ENCODE assay signal across 21 cellular contexts in the genomic region with DNA sequence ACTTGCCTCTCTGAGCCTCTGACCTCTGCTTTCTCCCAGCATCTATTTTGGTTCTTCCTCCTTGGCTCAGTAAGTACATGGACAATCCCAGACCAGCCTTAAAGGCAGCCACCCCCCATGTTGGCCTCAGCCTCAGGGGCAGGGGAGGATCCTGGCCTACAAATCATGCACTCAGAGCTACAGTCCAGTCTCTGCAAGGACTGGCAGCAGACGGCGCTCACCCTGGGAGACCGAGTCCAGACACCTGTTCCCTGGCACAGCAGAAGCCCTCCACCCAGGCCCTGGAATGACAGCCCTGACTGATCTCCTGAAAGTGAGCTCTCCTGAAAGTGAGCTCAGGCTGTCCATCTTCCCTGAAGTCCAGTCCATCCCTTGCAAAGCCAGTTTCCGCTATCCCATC. TPM values are rescaled to one million over a fixed set of nuclear protein-coding genes. Genes with fewer than 3 reads are reported as not detected.
DNase-seq lines count a peak whose midpoint lies in the region; ATAC-seq, FAIRE-seq and TF ChIP-seq lines count a peak whose summit lies in the region.
"Had no signal": no experiment of that assay in that cellular context is flagged by ENCODE, and none has a peak within 500 bp of the region (broad histone marks: within the 10 kb centered on the region; RNA-seq: fewer than 3 reads in every experiment).

No MANE protein-coding gene starts in this region.

- H4K5ac ChIP-seq in H1 (ENCODE audit: insufficient read length, low read depth, low read length): no peak overlapping the region

- H2AK5ac ChIP-seq in H1 (ENCODE audit: low read depth, low read length) (no peak overlapping the region), trophoblast cell (ENCODE audit: low read length) (no peak overlapping the region)

- H4K20me1 ChIP-seq in H1 (replicated peaks in 1 of 2; ENCODE audit: control insufficient read depth in 1 of 2, insufficient read depth in 2 of 2, low read length in 2 of 2): no peaks in the 10 kb centered on the region

- no peak overlapping the region for H3K18ac ChIP-seq in H1 (ENCODE audit: extremely low read depth, low read length)
- no peak overlapping the region for H3K18ac ChIP-seq in trophoblast cell (ENCODE audit: low read length)

- H3K27me3 ChIP-seq in H1 (replicated peaks in 1 of 4; ENCODE audit: control insufficient read depth in 3 of 4, extremely low read depth in 1 of 4, insufficient read depth in 3 of 4, low read length in 3 of 4): no peaks in the 10 kb centered on the region; a peak in 1 of 7 replicates
- H3K27me3 ChIP-seq in skeletal muscle tissue (ENCODE audit: control insufficient read depth in 3 of 3, insufficient read depth in 3 of 3, low read length in 3 of 3): no peaks in the 10 kb centered on the region
- H3K27me3 ChIP-seq in trophoblast cell (ENCODE audit: insufficient read depth, low read length): peaks cover 2% of the 10 kb centered on the region
- H3K27me3 ChIP-seq: BE2C had no signal

- DNase-seq in SHP77 (lab: John Stamatoyannopoulos, UW) (peak; percentile 24 to 48), SHP77 treated with DMSO at 0.1 percent for 48 hours (lab: John Stamatoyannopoulos, UW) (no peak), NCI-H69 (lab: John Stamatoyannopoulos, UW) (peak; percentile 71), H1 (ENCODE audit: low read depth in 1 of 2, low spot score in 2 of 2) (no peak), trophoblast cell (no peak), hypothalamus (lab: John Stamatoyannopoulos, UW) (no peak)
- DNase-seq: BE2C; Calu3; CD4-positive, alpha-beta memory T cell; H7; HFFc6; KG1; MV-4-11; NCI-H2081; NCI-H748 treated with DMSO at 0.1 percent for 48 hours had no signal

- POLR2A ChIA-PET in H1 (lab: Charles Lee; ENCODE audit: partially characterized antibody): no interaction called here

- FAIRE-seq in H1 (lab: Jason Lieb, UNC): no peak
- FAIRE-seq: A204.1, RCC 7860 had no signal

- H3K23ac ChIP-seq in H1 (ENCODE audit: insufficient read length) (no peak overlapping the region), trophoblast cell (ENCODE audit: low read length) (no peak overlapping the region)

- 93% methylated on average over 4 of the region's 4 CpGs; no CpG with 5 or more reads in 1 of the 2 experiments for whole genome bisulfite sequencing in H1 (ENCODE audit: extremely low coverage in 1 of 2, insufficient coverage in 1 of 2, insufficient read length in 1 of 2, insufficient replicate concordance in 2 of 2, low coverage in 1 of 2, low lambda C conversion rate in 2 of 2, missing lambda C conversion rate in 1 of 2), 2 experiments
- WGBS in trophoblast cell (ENCODE audit: extremely low coverage, insufficient coverage, insufficient read length): no CpG with 5 or more reads among the region's 4 CpGs

- TF ChIP-seq EP300 in H1 (IDR thresholded peaks at IDR 0.05; ENCODE audit: borderline replicate concordance in 1 of 2, low read depth in 2 of 2, low read length in 2 of 2): no peak

- CTCF ChIA-PET in H1 (lab: Charles Lee; ENCODE audit: partially characterized antibody): interaction anchor here (0.9 to 1.1 kb wide), 2 partner anchors 19 to 473 kb away, joined by 3 to 4 read pairs; no protein-coding TSS in a partner anchor

- no peak overlapping the region for H3K4ac ChIP-seq in H1 (replicated peaks; ENCODE audit: insufficient read length, low read depth, low read length)
- H3K4ac ChIP-seq in trophoblast cell (ENCODE audit: low read depth, low read length): no peak overlapping the region

- TF ChIP-seq CTCF in H1 (IDR thresholded peaks at IDR 0.05; ENCODE audit: control extremely low read depth in 1 of 3, insufficient read depth in 1 of 3, low read depth in 1 of 3, low read length in 3 of 3): no peak

- no peak overlapping the region for H2BK20ac ChIP-seq in H1 (ENCODE audit: low read length)

- H3K79me2 ChIP-seq in H1 (ENCODE audit: control insufficient read depth in 1 of 2, insufficient read depth in 2 of 2, low read length in 2 of 2) (no peaks in the 10 kb centered on the region), trophoblast cell (ENCODE audit: control insufficient read depth, insufficient read depth, low read length, poor library complexity) (no peaks in the 10 kb centered on the region)

- H2BK5ac ChIP-seq in H1 (ENCODE audit: low read depth, low read length) (no peak overlapping the region), trophoblast cell (ENCODE audit: low read depth, low read length, poor library complexity) (no peak overlapping the region)

- H4K91ac ChIP-seq in H1 (replicated peaks; ENCODE audit: insufficient read length, low read length): no peak overlapping the region
- H4K91ac ChIP-seq in trophoblast cell (ENCODE audit: low read depth, low read length): no peak overlapping the region

- H3K4me2 ChIP-seq in H1 (ENCODE audit: insufficient read depth in 1 of 2, low read depth in 2 of 2, low read length in 2 of 2) (no peak overlapping the region), trophoblast cell (ENCODE audit: low read length) (no peak overlapping the region)

- H2BK120ac ChIP-seq in H1 (replicated peaks; ENCODE audit: low read depth, low read length): no peak overlapping the region
- no peak overlapping the region for H2BK120ac ChIP-seq in trophoblast cell (ENCODE audit: insufficient read depth, low read length, poor library complexity)

- TF ChIP-seq POLR2A in H1 (IDR thresholded peaks at IDR 0.05; ENCODE audit: control extremely low read depth in 1 of 2, low read depth in 2 of 2, low read length in 2 of 2): no peak

- H4K12ac ChIP-seq in trophoblast cell (ENCODE audit: low read depth, low read length): no peak overlapping the region

- no peak overlapping the region for H3K14ac ChIP-seq in H1 (ENCODE audit: insufficient read length)
- H3K14ac ChIP-seq in trophoblast cell (ENCODE audit: low read length): no peak overlapping the region

- H2BK12ac ChIP-seq in H1 (ENCODE audit: low read depth, low read length) (peak overlapping the region; percentile 33; the same call in 1 of the 2 replicates), trophoblast cell (ENCODE audit: low read length) (no peak overlapping the region)

- no peak overlapping the region for H3K27ac ChIP-seq in H1 (ENCODE audit: low read depth, low read length)
- peak overlapping the region; percentile 51 for H3K27ac ChIP-seq in skeletal muscle tissue (ENCODE audit: low read depth, low read length)
- H3K27ac ChIP-seq in trophoblast cell (ENCODE audit: low read depth, low read length): no peak overlapping the region
- H3K27ac ChIP-seq: SK-N-MC had no signal

- no peak overlapping the region for H4K8ac ChIP-seq in H1 (ENCODE audit: extremely low read depth, insufficient read depth, low read length)
- no peak overlapping the region for H4K8ac ChIP-seq in trophoblast cell (ENCODE audit: low read depth, low read length)

- H3K56ac ChIP-seq in H1 (replicated peaks; ENCODE audit: insufficient read length, low read depth, low read length): no peak overlapping the region

- no peaks in the 10 kb centered on the region for H3K79me1 ChIP-seq in H1 (ENCODE audit: low read depth, low read length)
- no peaks in the 10 kb centered on the region for H3K79me1 ChIP-seq in trophoblast cell (ENCODE audit: low read length)

- H2AFZ ChIP-seq in H1 (ENCODE audit: low read length) (no peak overlapping the region), trophoblast cell (ENCODE audit: insufficient read depth, low read length, poor library complexity) (no peak overlapping the region)

- H3K4me3 ChIP-seq in H1 (ENCODE audit: extremely low read depth in 1 of 4, insufficient read depth in 2 of 4, low read depth in 3 of 4, low read length in 4 of 4): no peak overlapping the region
- H3K4me3 ChIP-seq in skeletal muscle tissue (ENCODE audit: low read length in 3 of 3): peak overlapping the region in 2 of 3 donors; percentile 36 to 49
- no peak overlapping the region for H3K4me3 ChIP-seq in trophoblast cell (ENCODE audit: low read depth, low read length)
- H3K4me3 ChIP-seq: SK-N-MC had no signal

- H3K9me3 ChIP-seq in H1 (ENCODE audit: insufficient read depth in 2 of 2, low read depth in 1 of 2, low read length in 1 of 2) (no peaks in the 10 kb centered on the region), skeletal muscle tissue (ENCODE audit: control insufficient read depth in 3 of 3, low read length in 3 of 3) (no peaks in the 10 kb centered on the region), trophoblast cell (ENCODE audit: insufficient read depth, low read depth, low read length) (peaks cover 2% of the 10 kb centered on the region)
- H3K9me3 ChIP-seq: BE2C had no signal

- H3K4me1 ChIP-seq in H1 (replicated peaks in 1 of 4; ENCODE audit: control insufficient read depth in 3 of 4, insufficient read depth in 4 of 4, low read length in 3 of 4) (peaks cover 0 to 10% (median 4%) of the 10 kb centered on the region in 4 experiments; a peak in 6 of 7 replicates), skeletal muscle tissue (ENCODE audit: control insufficient read depth in 3 of 3, insufficient read depth in 3 of 3, low read length in 3 of 3) (peaks cover 23 to 31% (median 30%) of the 10 kb centered on the region in 3 donors), trophoblast cell (ENCODE audit: control insufficient read depth in 1 of 2, insufficient read depth in 2 of 2, low read length in 2 of 2) (peaks cover 0 to 2% of the 10 kb centered on the region in 2 experiments)
- H3K4me1 ChIP-seq: BE2C had no signal

- H3K9ac ChIP-seq in H1 (replicated peaks in 1 of 4; ENCODE audit: extremely low read depth in 1 of 4, low read depth in 3 of 4, low read length in 3 of 4) (no peak overlapping the region), skeletal muscle tissue (ENCODE audit: low read depth in 1 of 3, low read length in 3 of 3) (peak overlapping the region in 1 of 3 donors; percentile 33), trophoblast cell (ENCODE audit: low read length) (no peak overlapping the region)

- ATAC-seq in HG03457 (IDR thresholded peaks at IDR 0.05; ENCODE audit: unreplicated experiment): no peak
- ATAC-seq: Right ventricle myocardium inferior had no signal

- H3K36me3 ChIP-seq in H1 (ENCODE audit: control insufficient read depth in 2 of 4, insufficient read depth in 4 of 4, low read length in 3 of 4) (no peaks in the 10 kb centered on the region), skeletal muscle tissue (ENCODE audit: control insufficient read depth in 3 of 3, insufficient read depth in 3 of 3, low read length in 3 of 3) (no peaks in the 10 kb centered on the region), trophoblast cell (ENCODE audit: control insufficient read depth in 1 of 2, insufficient read depth in 2 of 2, low read length in 2 of 2) (no peaks in the 10 kb centered on the region)
- H3K36me3 ChIP-seq: BE2C had no signal

- no peak overlapping the region for H2BK15ac ChIP-seq in H1 (ENCODE audit: low read length)

- 0 out of 2 replicates have a peak, but pooled peaks cover 1% of the 10 kb centered on the region for H3K23me2 ChIP-seq in H1 (ENCODE audit: low read depth, low read length)

- TF ChIP-seq RAD21 in H1 (IDR thresholded peaks at IDR 0.05 in 1 of 2, conservative IDR thresholded peaks at IDR 0.05 in 1 of 2; ENCODE audit: low read depth in 2 of 2, low read length in 2 of 2): no peak

RNA-seq across cellular contexts. Expression of a gene that starts 25.7 kb away (rescaled TPM):
- total RNA-seq in H1 (2021; fragmentation: NEBNext Ultra II Directional; extraction: Animal tissue kit (Norgen Biotek cat#: 25700)): 105 and 107 TPM in 2 replicates
- polyA plus RNA-seq in H1 (2011; rRNA removed): 16.4 and 28.5 TPM in 2 replicates
- 32.1 TPM for polyA plus RNA-seq in H1 (2011; cell fraction: cytosol; rRNA removed)
- polyA plus RNA-seq in H1 (2011; cell fraction: nucleus; rRNA removed): 93.7 TPM
- 48.9 to 57.1 TPM (median 53.5 TPM) in 4 replicates for polyA plus RNA-seq in H1 (2012, experiment 1 of 2)
- 2.2 TPM for polyA plus RNA-seq in H1 (2012, experiment 2 of 2)
- 20.1 TPM for polyA plus RNA-seq in H1 (2013, experiment 1 of 2)
- polyA plus RNA-seq in H1 (2013, experiment 2 of 2): 18.9 TPM
- 347 and 550 TPM in 2 replicates for polyA minus RNA-seq in H1 (2011; rRNA and poly(A)+ RNA removed)
- 95.0 TPM for polyA minus RNA-seq in H1 (2011; cell fraction: cytosol; rRNA and poly(A)+ RNA removed)
- 690 TPM for polyA minus RNA-seq in H1 (2011; cell fraction: nucleus; rRNA and poly(A)+ RNA removed)
- total RNA-seq in skeletal muscle tissue: 37.1 TPM
- 7.0 and 8.6 TPM in 2 replicates for polyA plus RNA-seq in trophoblast cell (2013)

RNA-seq across cellular contexts. Expression of a gene that starts 55.0 kb away (rescaled TPM):
- total RNA-seq in H1 (2021; fragmentation: NEBNext Ultra II Directional; extraction: Animal tissue kit (Norgen Biotek cat#: 25700)): 43.4 and 47.0 TPM in 2 replicates
- 84.9 and 86.7 TPM in 2 replicates for polyA plus RNA-seq in H1 (2011; rRNA removed)
- 67.7 TPM for polyA plus RNA-seq in H1 (2011; cell fraction: cytosol; rRNA removed)
- polyA plus RNA-seq in H1 (2011; cell fraction: nucleus; rRNA removed): 54.9 TPM
- 23.4 to 46.6 TPM (median 44.7 TPM) in 4 replicates for polyA plus RNA-seq in H1 (2012, experiment 1 of 2)
- polyA plus RNA-seq in H1 (2012, experiment 2 of 2): 51.9 TPM
- polyA plus RNA-seq in H1 (2013, experiment 1 of 2): 29.3 TPM
- polyA plus RNA-seq in H1 (2013, experiment 2 of 2): 28.9 TPM
- 32.5 and 34.3 TPM in 2 replicates for polyA minus RNA-seq in H1 (2011; rRNA and poly(A)+ RNA removed)
- 16.4 TPM for polyA minus RNA-seq in H1 (2011; cell fraction: cytosol; rRNA and poly(A)+ RNA removed)
- 35.0 TPM for polyA minus RNA-seq in H1 (2011; cell fraction: nucleus; rRNA and poly(A)+ RNA removed)
- total RNA-seq in skeletal muscle tissue: 9.9 TPM
- 4.8 and 5.4 TPM in 2 replicates for polyA plus RNA-seq in trophoblast cell (2013)

Comparison
In these comparisons a context has a peak if more than half of its experiments do, and no peak if none do; other contexts are left out.
1. DNase-seq: peak in SHP77 (2 of 2) and NCI-H69 (single experiment); none in SHP77 treated with DMSO at 0.1 percent for 48 hours (single experiment), H1 (0 of 2), trophoblast cell (0 of 2) and hypothalamus (0 of 51).
2. H3K4me3 ChIP-seq: peak in skeletal muscle tissue (2 of 3); none in H1 (0 of 4) and trophoblast cell (single experiment).